ENCODE assay signal across 9 cellular contexts in the genomic region with DNA sequence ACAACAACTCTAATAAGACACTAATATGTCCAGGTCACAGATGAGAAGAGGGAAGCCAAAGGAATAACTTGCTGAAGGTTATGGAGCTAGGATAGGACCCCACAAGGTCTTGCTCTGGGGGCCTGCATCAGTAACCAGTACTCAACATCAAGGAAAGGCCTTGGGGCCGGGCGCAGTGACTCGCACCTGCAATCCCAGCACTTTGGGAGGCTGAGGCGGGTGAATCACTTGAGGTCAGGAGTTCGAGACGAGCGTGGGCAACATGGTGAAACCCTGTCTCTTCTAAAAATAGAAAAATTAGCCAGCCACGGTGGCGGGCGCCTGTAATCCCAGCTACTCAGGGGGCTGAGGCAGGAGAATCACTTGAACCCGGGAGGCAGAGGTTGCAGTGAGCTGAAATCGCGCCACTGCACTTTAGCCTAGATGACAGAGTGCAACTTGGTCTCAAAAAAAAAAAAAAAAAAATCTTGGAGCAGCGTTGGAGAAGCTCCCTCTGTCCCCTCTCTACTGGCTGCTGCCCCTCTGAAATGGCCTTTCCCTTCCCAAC. TPM values are rescaled to one million over a fixed set of nuclear protein-coding genes. Genes with fewer than 3 reads are reported as not detected.
DNase-seq lines count a peak whose midpoint lies in the region; ATAC-seq and TF ChIP-seq lines count a peak whose summit lies in the region.
"Had no signal": no experiment of that assay in that cellular context is flagged by ENCODE, and none has a peak within 500 bp of the region (broad histone marks: within the 10 kb centered on the region; RNA-seq: fewer than 3 reads in every experiment).

No MANE protein-coding gene starts in this region.

- peak overlapping the region; percentile 90 to 98 (median 93) for H3K4me3 Mint-ChIP-seq in CD4-positive, CD25-positive, alpha-beta regulatory T cell

- no peaks in the 10 kb centered on the region for H4K20me1 ChIP-seq in neural cell (ENCODE audit: insufficient read depth)

- H3K27ac ChIP-seq in CD4-positive, CD25-positive, alpha-beta regulatory T cell (ENCODE audit: insufficient read depth, low read length, poor library complexity, severe bottlenecking) = peak overlapping the region; percentile 95
- H3K27ac ChIP-seq in brain microvascular endothelial cell (peak overlapping the region; percentile 90), neural cell (ENCODE audit: low read length) (no peak overlapping the region)

- no peaks in the 10 kb centered on the region for H3F3A ChIP-seq in neural cell (ENCODE audit: insufficient read depth, low read length, poor library complexity, severe bottlenecking)

- H3K9ac ChIP-seq in neural cell (ENCODE audit: low read length) = no peak overlapping the region

- peaks cover 24% of the 10 kb centered on the region for H3K79me2 ChIP-seq in neural cell (replicated peaks; ENCODE audit: insufficient read depth, low read length)

- H3K27ac Mint-ChIP-seq in CD4-positive, CD25-positive, alpha-beta regulatory T cell = peak overlapping the region; percentile 81 to 94 (median 92)

- H3K4me3 ChIP-seq in CD4-positive, CD25-positive, alpha-beta regulatory T cell (ENCODE audit: low read depth, low read length) = no peak overlapping the region
- H3K4me3 ChIP-seq in NB4 (ENCODE audit: low read depth, low read length) (peak overlapping the region; percentile 90), brain microvascular endothelial cell (ENCODE audit: low read depth, low read length) (peak overlapping the region; percentile 92), neural cell (ENCODE audit: low read length) (peak overlapping the region; percentile 68)

- no peak overlapping the region for H3K4me2 ChIP-seq in neural cell (ENCODE audit: low read length)

- no peaks in the 10 kb centered on the region for H3K9me3 Mint-ChIP-seq in CD4-positive, CD25-positive, alpha-beta regulatory T cell

- peaks cover 9% of the 10 kb centered on the region for H3K36me3 ChIP-seq in CD4-positive, CD25-positive, alpha-beta regulatory T cell (ENCODE audit: control insufficient read depth, insufficient read depth, low read length)
- H3K36me3 ChIP-seq in brain microvascular endothelial cell (replicated peaks) (peaks cover 11% of the 10 kb centered on the region), neural cell (ENCODE audit: insufficient read depth, low read length) (no peaks in the 10 kb centered on the region)

- H3K4me1 ChIP-seq in CD4-positive, CD25-positive, alpha-beta regulatory T cell (ENCODE audit: control insufficient read depth, insufficient read depth, low read length, poor library complexity, severe bottlenecking) = peaks cover 25% of the 10 kb centered on the region

- no peaks in the 10 kb centered on the region for H3K27me3 ChIP-seq in CD4-positive, CD25-positive, alpha-beta regulatory T cell (ENCODE audit: control insufficient read depth, insufficient read depth, low read length)
- no peaks in the 10 kb centered on the region for H3K27me3 ChIP-seq in brain microvascular endothelial cell (replicated peaks)
- no peaks in the 10 kb centered on the region for H3K27me3 ChIP-seq in neural cell (ENCODE audit: insufficient read depth, low read depth, low read length)

- H2AFZ ChIP-seq in neural cell (ENCODE audit: low read depth, low read length) = no peak overlapping the region

- H3K9me2 ChIP-seq in neural cell (ENCODE audit: insufficient read depth, low read length) = no peaks in the 10 kb centered on the region

- peaks cover 6% of the 10 kb centered on the region for H3K27me3 Mint-ChIP-seq in CD4-positive, CD25-positive, alpha-beta regulatory T cell

- H3K36me3 Mint-ChIP-seq in CD4-positive, CD25-positive, alpha-beta regulatory T cell = peaks cover 3% of the 10 kb centered on the region

- TF ChIP-seq RAD21 in neural cell (conservative IDR thresholded peaks at IDR 0.05) = no peak

- no peaks in the 10 kb centered on the region for H3K9me3 ChIP-seq in CD4-positive, CD25-positive, alpha-beta regulatory T cell (ENCODE audit: control insufficient read depth in 2 of 2, low read length in 2 of 2)
- H3K9me3 ChIP-seq in neural cell (ENCODE audit: low read length) = no peaks in the 10 kb centered on the region

- in situ Hi-C loops in brain microvascular endothelial cell (cut with HindIII; ENCODE audit: low pct_ligation_motif_present, low sequenced_read_pairs) = no loop called here

- TF ChIP-seq POLR2A in NB4 (IDR thresholded peaks at IDR 0.05; ENCODE audit: extremely low read depth, insufficient read length) = no peak

- no peak for DNase-seq in CD4-positive, CD25-positive, alpha-beta regulatory T cell
- DNase-seq in NB4 (ENCODE audit: low read depth) = peak; percentile 20
- peak; percentile 62 for DNase-seq in brain microvascular endothelial cell
- DNase-seq in DMS79 (lab: John Stamatoyannopoulos, UW) = no peak
- no peak for DNase-seq in HuH-7.5 (ENCODE audit: low spot score)
- no peak for DNase-seq in NCI-H187 (lab: John Stamatoyannopoulos, UW)
- DNase-seq in amygdala (lab: John Stamatoyannopoulos, UW) = no peak

- TF ChIP-seq CTCF in NB4 (IDR thresholded peaks at IDR 0.05; ENCODE audit: low read depth, low read length) = no peak
- no peak for TF ChIP-seq CTCF in brain microvascular endothelial cell (IDR thresholded peaks at IDR 0.05; ENCODE audit: low read depth, low read length, missing control alignments)
- no peak for TF ChIP-seq CTCF in neural cell (IDR thresholded peaks at IDR 0.05; ENCODE audit: poor library complexity, severe bottlenecking)

- no peak for ATAC-seq in CD4-positive, CD25-positive, alpha-beta regulatory T cell (ENCODE audit: low read depth in 2 of 2)

- no peak for TF ChIP-seq EP300 in neural cell (conservative IDR thresholded peaks at IDR 0.05; ENCODE audit: poor library complexity, severe bottlenecking)

- H3K4me1 Mint-ChIP-seq in CD4-positive, CD25-positive, alpha-beta regulatory T cell = peaks cover 4 to 40% (median 29%) of the 10 kb centered on the region in 4 donors

TF ChIP-seq in neural cell, 6 proteins besides CTCF, POLR2A, EP300 and RAD21:
- TF ChIP-seq SMC3 (conservative IDR thresholded peaks at IDR 0.05; ENCODE audit: poor library complexity) = no peak

RNA-seq across cellular contexts. Expression of a gene that starts 1.8 kb away (rescaled TPM):
- 67.6 TPM for total RNA-seq in CD4-positive, CD25-positive, alpha-beta regulatory T cell
- 10 to 100 TPM; 16.4 to 22.8 (median 20.3) TPM for polyA plus RNA-seq in CD4-positive, CD25-positive, alpha-beta regulatory T cell
- 43.1 and 46.2 TPM in 2 replicates for polyA plus RNA-seq in neural cell
- 46.0 and 48.9 TPM in 2 replicates for polyA minus RNA-seq in neural cell

RNA-seq across cellular contexts. Expression of a gene that starts 2.3 kb away (rescaled TPM):
- total RNA-seq in CD4-positive, CD25-positive, alpha-beta regulatory T cell = not detected
- polyA plus RNA-seq in CD4-positive, CD25-positive, alpha-beta regulatory T cell = under 1 TPM in 1 of 4 donors, not detected in 3; 0.17 TPM
- not detected in 2 replicates for polyA plus RNA-seq in neural cell
- polyA minus RNA-seq in neural cell = not detected in 2 replicates
- polyA plus RNA-seq: esophagus had no signal

RNA-seq across cellular contexts. Expression of a gene that starts 28.0 kb away (rescaled TPM):
- total RNA-seq in CD4-positive, CD25-positive, alpha-beta regulatory T cell = 984 TPM
- 1,000 to 10,000 TPM; 1,952 to 2,703 (median 2,229) TPM for polyA plus RNA-seq in CD4-positive, CD25-positive, alpha-beta regulatory T cell
- 358 and 452 TPM in 2 replicates for polyA plus RNA-seq in neural cell
- polyA minus RNA-seq in neural cell = 119 TPM in 2 replicates

RNA-seq across cellular contexts. Expression of a gene that starts 37.3 kb away (rescaled TPM):
- total RNA-seq in CD4-positive, CD25-positive, alpha-beta regulatory T cell = 2.4 TPM
- polyA plus RNA-seq in CD4-positive, CD25-positive, alpha-beta regulatory T cell = 1 to 10 TPM; 1.8 to 3.0 (median 2.3) TPM
- polyA plus RNA-seq in neural cell = 170 and 223 TPM in 2 replicates
- 58.5 and 65.5 TPM in 2 replicates for polyA minus RNA-seq in neural cell

RNA-seq across cellular contexts. Expression of a gene that starts 37.8 kb away (rescaled TPM):
- 21.2 TPM for total RNA-seq in CD4-positive, CD25-positive, alpha-beta regulatory T cell
- polyA plus RNA-seq in CD4-positive, CD25-positive, alpha-beta regulatory T cell = 100 to 1,000 TPM in 2 of 4 donors, 10 to 100 TPM in 2; 90.6 to 110 (median 100) TPM
- polyA plus RNA-seq in neural cell = 46.0 and 52.3 TPM in 2 replicates
- 14.0 and 14.4 TPM in 2 replicates for polyA minus RNA-seq in neural cell

Comparison
In these comparisons a context has a peak if more than half of its experiments do, and no peak if none do; other contexts are left out.
1. DNase-seq: peak in NB4 (single experiment) and brain microvascular endothelial cell (single experiment); none in CD4-positive, CD25-positive, alpha-beta regulatory T cell (0 of 3), DMS79 (single experiment), HuH-7.5 (single experiment), NCI-H187 (0 of 2) and amygdala (0 of 56).